Comparison of ENCODE assay signal across 8 cellular contexts in genomic region chr17:17712268-17712924, GRCh38. TPM values are rescaled to one million over a fixed set of nuclear protein-coding genes. Genes with fewer than 3 reads are reported as not detected.
DNase-seq lines count a peak whose midpoint lies in the region; ATAC-seq and TF ChIP-seq lines count a peak whose summit lies in the region.

No MANE protein-coding gene starts in this region.

- peaks cover 74% of the 10 kb centered on the region for H3K27me3 Mint-ChIP-seq in WTC11 (ENCODE audit: low read depth)

- H3K27ac ChIP-seq in ACC112 (ENCODE audit: low read depth, low read length), result peak overlapping the region; percentile 95

- no peaks in the 10 kb centered on the region for H3K9me3 Mint-ChIP-seq in WTC11

- no peak overlapping the region for H3K4me3 ChIP-seq in ACC112 (ENCODE audit: low read depth, low read length)

- H3K27ac Mint-ChIP-seq in WTC11, result no peak overlapping the region

- TF ChIP-seq CTCF in WTC11 (IDR thresholded peaks at IDR 0.05), result no peak

- POLR2A ChIA-PET in WTC11 (lab: Charles Lee), result no interaction called here

- no peaks in the 10 kb centered on the region for H3K36me3 Mint-ChIP-seq in WTC11

- no peaks in the 10 kb centered on the region for H3K36me3 ChIP-seq in ACC112 (ENCODE audit: insufficient read depth, low read length)

- H3K79me2 ChIP-seq in ACC112 (ENCODE audit: control insufficient read depth, insufficient read depth, low read length, unreplicated experiment), result peaks cover 54% of the 10 kb centered on the region

- peak; percentile 76 for ATAC-seq in GM18861 (IDR thresholded peaks at IDR 0.05; ENCODE audit: unreplicated experiment)
- ATAC-seq in HG03159 (IDR thresholded peaks at IDR 0.05; ENCODE audit: unreplicated experiment), result peak; percentile 80
- no peak for ATAC-seq in WTC11

- H3K4me3 Mint-ChIP-seq in WTC11, result no peak overlapping the region

- no peaks in the 10 kb centered on the region for H3K27me3 ChIP-seq in ACC112 (ENCODE audit: insufficient read depth, low read length)

- DNase-seq in WTC11 (ENCODE audit: low spot score), result no peak
- peak; percentile 89 for DNase-seq in kidney tubule cell (ENCODE audit: low spot score)
- no peak for DNase-seq in NCI-H69 (lab: John Stamatoyannopoulos, UW)
- no peak for DNase-seq in stimulated activated CD8-positive, alpha-beta memory T cell treated with anti-CD3 and anti-CD28 coated beads, Interleukin-4, amount 100 ng/mL, for 48 hours
- no peak for DNase-seq in NCI-H510A (lab: John Stamatoyannopoulos, UW)

- CTCF ChIA-PET in WTC11 (lab: Charles Lee), result interaction anchor here (1.0 to 1.3 kb wide), 2 partner anchors 12 to 69 kb away, joined by 3 to 5 read pairs; no protein-coding TSS in a partner anchor

- no peak overlapping the region for H2AFZ ChIP-seq in ACC112 (ENCODE audit: low read length, unreplicated experiment)

- H3K4me1 Mint-ChIP-seq in WTC11, result peaks cover 35% of the 10 kb centered on the region

- peaks cover 42% of the 10 kb centered on the region for H3K4me1 ChIP-seq in ACC112 (ENCODE audit: control insufficient read depth, insufficient read depth, low read length, unreplicated experiment)

TF ChIP-seq in WTC11, 78 proteins besides CTCF, POLR2A, EP300 and RAD21:
- TF ChIP-seq NR1H2 (CRISPR knock-in tag; IDR thresholded peaks at IDR 0.05), result no peak
- TF ChIP-seq GTF2I (CRISPR knock-in tag; conservative IDR thresholded peaks at IDR 0.05), result 0 out of 2 replicates have a peak, but pooled peaks have one; percentile 37

RNA-seq across cellular contexts. Expression of gene RAI1, which starts 31.1 kb away (rescaled TPM):
- total RNA-seq in WTC11 (2021), result 7.3 to 12.7 TPM (median 8.1 TPM) in 3 replicates
